Comparison of ENCODE assay signal across 2 cellular contexts in genomic region chr12:9101018-9101687, GRCh38.
TF ChIP-seq lines count a peak whose summit lies in the region.

No MANE protein-coding gene starts in this region.

TF ChIP-seq in GM12891, 5 proteins besides CTCF, POLR2A, EP300 and RAD21:
- no peak for TF ChIP-seq POU2F2 (IDR thresholded peaks at IDR 0.05; ENCODE audit: low read depth, low read length)

TF ChIP-seq in HepG2, 621 proteins besides CTCF, POLR2A, EP300 and RAD21 (continues in another document):
- TF ChIP-seq ZNF430 (CRISPR knock-in tag; IDR thresholded peaks at IDR 0.05) = no peak
- peak; percentile 77 for TF ChIP-seq U2AF1 (optimal IDR thresholded peaks at IDR 0.05; ENCODE audit: low read depth, low read length)
- no peak for TF ChIP-seq RBAK (CRISPR knock-in tag; IDR thresholded peaks at IDR 0.05)
- TF ChIP-seq TERF1 (CRISPR knock-in tag; IDR thresholded peaks at IDR 0.05) = no peak
- no peak for TF ChIP-seq TFDP2 (CRISPR knock-in tag; IDR thresholded peaks at IDR 0.05)
- TF ChIP-seq ATAD3A (CRISPR knock-in tag; IDR thresholded peaks at IDR 0.05) = no peak
- no peak for TF ChIP-seq ZNF747 (CRISPR knock-in tag; IDR thresholded peaks at IDR 0.05; ENCODE audit: borderline replicate concordance)
- no peak for TF ChIP-seq MTA3 (CRISPR knock-in tag; IDR thresholded peaks at IDR 0.05)
- TF ChIP-seq IRX3 (CRISPR knock-in tag; IDR thresholded peaks at IDR 0.05; ENCODE audit: borderline replicate concordance, low read depth) = no peak
- TF ChIP-seq SP2 (CRISPR knock-in tag; IDR thresholded peaks at IDR 0.05) = no peak
- 0 out of 2 replicates have a peak, but pooled peaks have one; percentile 45 for TF ChIP-seq ATF7-NPFF (CRISPR knock-in tag; IDR thresholded peaks at IDR 0.05; ENCODE audit: low read depth)
- TF ChIP-seq SNAPC4 (CRISPR knock-in tag; IDR thresholded peaks at IDR 0.05) = no peak
- TF ChIP-seq POLR2AphosphoS5 (IDR thresholded peaks at IDR 0.05; ENCODE audit: low read depth, low read length) = 0 out of 2 replicates have a peak, but pooled peaks have one; percentile 6
- TF ChIP-seq MYNN (CRISPR knock-in tag; IDR thresholded peaks at IDR 0.05; ENCODE audit: low read depth) = no peak
- no peak for TF ChIP-seq ZNF232 (CRISPR knock-in tag; IDR thresholded peaks at IDR 0.05; ENCODE audit: borderline replicate concordance)
- no peak for TF ChIP-seq SNAPC2 (CRISPR knock-in tag; IDR thresholded peaks at IDR 0.05)
- TF ChIP-seq ATF7 (IDR thresholded peaks at IDR 0.05) = no peak
- TF ChIP-seq ATF7 (CRISPR knock-in tag; IDR thresholded peaks at IDR 0.05) = no peak
- no peak for TF ChIP-seq ZNF704 (CRISPR knock-in tag; IDR thresholded peaks at IDR 0.05; ENCODE audit: borderline replicate concordance)
- no peak for TF ChIP-seq ZNF362 (CRISPR knock-in tag; IDR thresholded peaks at IDR 0.05; ENCODE audit: borderline replicate concordance)
- no peak for TF ChIP-seq MATR3 (CRISPR knock-in tag; IDR thresholded peaks at IDR 0.05)
- TF ChIP-seq TAF1 (CRISPR knock-in tag; IDR thresholded peaks at IDR 0.05) = no peak
- TF ChIP-seq MTF1 (CRISPR knock-in tag; IDR thresholded peaks at IDR 0.05) = no peak
- TF ChIP-seq ZSCAN25 (CRISPR knock-in tag; IDR thresholded peaks at IDR 0.05) = no peak
- peak; percentile 59 for TF ChIP-seq PAF1 (CRISPR knock-in tag; IDR thresholded peaks at IDR 0.05)
- no peak for TF ChIP-seq KLF12 (CRISPR knock-in tag; IDR thresholded peaks at IDR 0.05; ENCODE audit: borderline replicate concordance)
- no peak for TF ChIP-seq ZNF142 (CRISPR knock-in tag; IDR thresholded peaks at IDR 0.05)
- no peak for TF ChIP-seq ZNF644 (CRISPR knock-in tag; IDR thresholded peaks at IDR 0.05; ENCODE audit: low read depth)
- no peak for TF ChIP-seq NR2C2 (CRISPR knock-in tag; IDR thresholded peaks at IDR 0.05; ENCODE audit: borderline replicate concordance)
- no peak for TF ChIP-seq ZNF691 (CRISPR knock-in tag; IDR thresholded peaks at IDR 0.05; ENCODE audit: borderline replicate concordance, low read depth)
- TF ChIP-seq ETS1 (CRISPR knock-in tag; IDR thresholded peaks at IDR 0.05) = no peak
- no peak for TF ChIP-seq DMTF1 (CRISPR knock-in tag; IDR thresholded peaks at IDR 0.05)
- TF ChIP-seq MIXL1 (CRISPR knock-in tag; IDR thresholded peaks at IDR 0.05) = peak; percentile 12; the same call in 1 of the 2 replicates
- TF ChIP-seq PPARG (CRISPR knock-in tag; conservative IDR thresholded peaks at IDR 0.05) = no peak
- TF ChIP-seq GPN1 (CRISPR knock-in tag; IDR thresholded peaks at IDR 0.05; ENCODE audit: borderline replicate concordance) = no peak
- TF ChIP-seq KLF11 (CRISPR knock-in tag; IDR thresholded peaks at IDR 0.05) = no peak
- no peak for TF ChIP-seq DNMT3B (CRISPR knock-in tag; conservative IDR thresholded peaks at IDR 0.05)
- no peak for TF ChIP-seq ZBTB49 (CRISPR knock-in tag; IDR thresholded peaks at IDR 0.05; ENCODE audit: borderline replicate concordance)
